In the genomic region with DNA sequence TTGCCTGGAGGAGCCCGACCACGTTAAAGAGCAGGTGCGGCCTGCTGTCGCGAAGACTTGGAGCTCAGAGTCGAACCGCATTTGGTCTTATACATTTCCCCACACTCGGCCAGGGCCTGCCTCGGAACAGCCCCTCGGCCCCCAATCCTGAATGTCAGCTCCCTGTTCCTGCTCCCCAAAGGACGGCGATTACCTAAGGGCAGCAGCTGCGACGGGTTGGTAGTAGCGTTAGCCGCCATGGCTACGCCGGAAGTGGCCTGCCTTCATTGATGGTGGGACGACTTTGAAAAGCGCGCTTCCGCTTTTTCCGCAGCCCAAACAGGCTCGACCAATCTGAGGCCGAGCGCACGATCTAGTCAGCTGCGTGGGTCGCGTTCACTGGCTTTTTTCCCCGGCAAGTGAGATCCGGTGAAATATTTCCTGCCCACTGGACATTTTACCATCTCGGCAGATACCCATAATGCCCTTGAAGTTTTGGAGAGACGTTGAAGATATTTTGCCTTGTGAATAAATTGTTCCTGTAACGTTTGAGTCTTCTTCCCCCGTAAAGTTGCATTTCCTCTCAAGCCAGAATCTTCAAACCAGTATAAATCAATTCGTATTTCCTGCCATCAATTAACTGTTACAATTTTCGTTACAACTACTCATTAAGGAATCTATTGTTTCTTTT, we compare ENCODE assay signal across 8 cellular contexts. TPM values are rescaled to one million over a fixed set of nuclear protein-coding genes. Genes with fewer than 3 reads are reported as not detected.
A peak's percentile ranks its signal among the peaks of the same experiment; 100 is the strongest.
DNase-seq lines count a peak whose midpoint lies in the region; ATAC-seq, FAIRE-seq and TF ChIP-seq lines count a peak whose summit lies in the region.

Gene LSM5 (minus strand): TSS at position 254 of the 670 bp plus-strand sequence. CDS start 15 bp downstream, at position 239.

- H3K27me3 Mint-ChIP-seq in T-helper 1 cell treated with Interleukin-12 subunit alpha and Interleukin-12 subunit beta and Interleukin-4 antibody, amounts not matched to agents 30 μg/mL and 1 μg/mL, for 36 hours (ENCODE audit: low read depth), result no peaks in the 10 kb centered on the region

- WGBS in psoas muscle, 3 donors, result 0% methylated on average over 36 to 38 of the region's 38 CpGs

- peaks cover 0 to 16% of the 10 kb centered on the region in 2 donors for H3K4me1 ChIP-seq in right atrium auricular region
- peaks cover 11% of the 10 kb centered on the region for H3K4me1 ChIP-seq in psoas muscle

- ATAC-seq in HG02884 (IDR thresholded peaks at IDR 0.05; ENCODE audit: unreplicated experiment) (peak; percentile 85), psoas muscle (peak; percentile 87 to 93 (median 89))

- FAIRE-seq in urothelium cell line (lab: Jason Lieb, UNC), result peak; percentile 91

- H3K36me3 ChIP-seq in right atrium auricular region (peaks cover 27% of the 10 kb centered on the region), psoas muscle (ENCODE audit: insufficient read depth in 1 of 2, low read depth in 1 of 2) (peaks cover 4 to 36% of the 10 kb centered on the region in 2 donors)

- intact Hi-C loops in psoas muscle (cut with DNase I), result loop anchor here in 1 of 2 donors (5.0 kb wide), 3 partner anchors 42 to 467 kb away; partner anchors contain the start of gene FKBP9

- H3K27ac Mint-ChIP-seq in T-helper 1 cell treated with Interleukin-12 subunit alpha and Interleukin-12 subunit beta and Interleukin-4 antibody, amounts not matched to agents 30 μg/mL and 1 μg/mL, for 36 hours, result peak within 1 kb of the TSS; percentile 88

- peaks cover 25% of the 10 kb centered on the region for H3K4me1 Mint-ChIP-seq in T-helper 1 cell treated with Interleukin-12 subunit alpha and Interleukin-12 subunit beta and Interleukin-4 antibody, amounts not matched to agents 30 μg/mL and 1 μg/mL, for 36 hours (ENCODE audit: low read depth)

- peak within 1 kb of the TSS; percentile 85 for H3K4me3 Mint-ChIP-seq in T-helper 1 cell treated with Interleukin-12 subunit alpha and Interleukin-12 subunit beta and Interleukin-4 antibody, amounts not matched to agents 30 μg/mL and 1 μg/mL, for 36 hours

- H3K36me3 Mint-ChIP-seq in T-helper 1 cell treated with Interleukin-12 subunit alpha and Interleukin-12 subunit beta and Interleukin-4 antibody, amounts not matched to agents 30 μg/mL and 1 μg/mL, for 36 hours (ENCODE audit: low read depth), result peaks cover 12% of the 10 kb centered on the region

- H3K27me3 ChIP-seq in right atrium auricular region (no peaks in the 10 kb centered on the region), psoas muscle (ENCODE audit: insufficient read depth in 3 of 3, low read length in 2 of 3) (no peaks in the 10 kb centered on the region)

- H3K27ac ChIP-seq in right atrium auricular region (peak within 1 kb of the TSS; percentile 84 to 90), psoas muscle (peak within 1 kb of the TSS; percentile 87)

- H3K4me3 ChIP-seq in right atrium auricular region (peak within 1 kb of the TSS; percentile 58 to 75), psoas muscle (peak within 1 kb of the TSS; percentile 89)

- DNase-seq in GM13977 (ENCODE audit: low spot score), result peak; percentile 76
- DNase-seq in NCI-H1694 (lab: John Stamatoyannopoulos, UW), result peak; percentile 95
- peak; percentile 93 for DNase-seq in amniotic stem cell (lab: John Stamatoyannopoulos, UW)
- peak; percentile 95 for DNase-seq in right atrium auricular region (ENCODE audit: low spot score)
- DNase-seq in psoas muscle, result peak; percentile 93 to 96
- DNase-seq in urothelium cell line (ENCODE audit: low spot score), result peak; percentile 92

- in situ Hi-C loops in GM13977 (cut with MboI; ENCODE audit: low pct_unique_long_range_greater_than_20kb, low sequenced_read_pairs, unreplicated experiment), result no loop called here

- no peaks in the 10 kb centered on the region for H3K9me3 Mint-ChIP-seq in T-helper 1 cell treated with Interleukin-12 subunit alpha and Interleukin-12 subunit beta and Interleukin-4 antibody, amounts not matched to agents 30 μg/mL and 1 μg/mL, for 36 hours

- TF ChIP-seq CTCF in GM13977 (IDR thresholded peaks at IDR 0.05; ENCODE audit: extremely low read depth, insufficient read depth, missing control alignments), result no peak
- no peak for TF ChIP-seq CTCF in right atrium auricular region (IDR thresholded peaks at IDR 0.05)
- TF ChIP-seq CTCF in psoas muscle (IDR thresholded peaks at IDR 0.05), result no peak

- no peaks in the 10 kb centered on the region for H3K9me3 ChIP-seq in right atrium auricular region
- H3K9me3 ChIP-seq in psoas muscle, result no peaks in the 10 kb centered on the region

RNA-seq across cellular contexts. Expression of gene LSM5, which starts in this region (rescaled TPM):
- 10 to 100 TPM; 12.9 to 26.8 TPM for total RNA-seq in right atrium auricular region
- total RNA-seq in psoas muscle, result 10 to 100 TPM; 19.6 to 44.3 (median 35.6) TPM
- polyA plus RNA-seq in psoas muscle, result 100 to 1,000 TPM in 1 of 3 donors, 10 to 100 TPM in 2; 54.3 to 108 (median 70.5) TPM

Comparison
In these comparisons a context has a peak if more than half of its experiments do, and no peak if none do; other contexts are left out.
1. Peak in every context shown above with its lines: DNase-seq, ATAC-seq, H3K4me3 ChIP-seq and H3K27ac ChIP-seq.